In the genomic region with DNA sequence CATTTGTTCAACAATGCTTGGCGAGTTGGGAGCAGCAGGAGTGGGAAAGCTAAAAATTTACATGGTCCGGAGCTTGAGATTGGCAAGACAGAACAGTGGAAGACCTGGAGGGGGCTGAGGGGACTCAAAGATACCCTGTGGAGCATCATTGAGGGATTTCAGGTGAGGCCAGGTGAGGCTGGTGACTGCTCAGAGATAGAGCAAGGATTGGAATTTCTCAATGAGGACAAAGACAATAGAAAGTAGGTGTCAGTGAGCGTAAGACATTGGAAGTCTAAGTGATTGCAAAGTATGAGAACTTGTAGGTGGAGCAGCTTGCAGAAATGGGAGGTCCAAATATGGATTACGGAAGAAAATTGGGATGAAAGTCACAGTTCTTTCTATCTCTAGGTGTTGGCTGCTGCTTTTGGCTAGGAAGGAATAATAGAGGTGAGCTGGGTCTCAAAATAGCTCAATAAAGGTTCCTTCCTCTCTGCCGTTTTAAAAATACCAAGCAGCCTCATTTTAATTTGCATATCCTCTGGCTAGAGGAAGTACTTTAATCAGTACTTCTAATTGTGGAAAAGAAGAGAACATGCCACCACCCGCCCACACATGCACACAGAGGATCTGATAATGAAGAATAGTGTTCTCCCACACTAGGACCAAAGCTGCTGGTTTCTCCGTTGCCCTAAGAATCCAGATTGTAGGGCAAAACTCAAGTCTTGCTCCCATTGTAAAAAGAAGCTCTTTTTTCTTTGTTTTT, we compare ENCODE assay signal across 1 cellular context.
TF ChIP-seq lines count a peak whose summit lies in the region.

No MANE protein-coding gene starts in this region.

TF ChIP-seq in HepG2, 621 proteins besides CTCF, POLR2A, EP300 and RAD21 (continued from another document):
- TF ChIP-seq, protein P1, sequence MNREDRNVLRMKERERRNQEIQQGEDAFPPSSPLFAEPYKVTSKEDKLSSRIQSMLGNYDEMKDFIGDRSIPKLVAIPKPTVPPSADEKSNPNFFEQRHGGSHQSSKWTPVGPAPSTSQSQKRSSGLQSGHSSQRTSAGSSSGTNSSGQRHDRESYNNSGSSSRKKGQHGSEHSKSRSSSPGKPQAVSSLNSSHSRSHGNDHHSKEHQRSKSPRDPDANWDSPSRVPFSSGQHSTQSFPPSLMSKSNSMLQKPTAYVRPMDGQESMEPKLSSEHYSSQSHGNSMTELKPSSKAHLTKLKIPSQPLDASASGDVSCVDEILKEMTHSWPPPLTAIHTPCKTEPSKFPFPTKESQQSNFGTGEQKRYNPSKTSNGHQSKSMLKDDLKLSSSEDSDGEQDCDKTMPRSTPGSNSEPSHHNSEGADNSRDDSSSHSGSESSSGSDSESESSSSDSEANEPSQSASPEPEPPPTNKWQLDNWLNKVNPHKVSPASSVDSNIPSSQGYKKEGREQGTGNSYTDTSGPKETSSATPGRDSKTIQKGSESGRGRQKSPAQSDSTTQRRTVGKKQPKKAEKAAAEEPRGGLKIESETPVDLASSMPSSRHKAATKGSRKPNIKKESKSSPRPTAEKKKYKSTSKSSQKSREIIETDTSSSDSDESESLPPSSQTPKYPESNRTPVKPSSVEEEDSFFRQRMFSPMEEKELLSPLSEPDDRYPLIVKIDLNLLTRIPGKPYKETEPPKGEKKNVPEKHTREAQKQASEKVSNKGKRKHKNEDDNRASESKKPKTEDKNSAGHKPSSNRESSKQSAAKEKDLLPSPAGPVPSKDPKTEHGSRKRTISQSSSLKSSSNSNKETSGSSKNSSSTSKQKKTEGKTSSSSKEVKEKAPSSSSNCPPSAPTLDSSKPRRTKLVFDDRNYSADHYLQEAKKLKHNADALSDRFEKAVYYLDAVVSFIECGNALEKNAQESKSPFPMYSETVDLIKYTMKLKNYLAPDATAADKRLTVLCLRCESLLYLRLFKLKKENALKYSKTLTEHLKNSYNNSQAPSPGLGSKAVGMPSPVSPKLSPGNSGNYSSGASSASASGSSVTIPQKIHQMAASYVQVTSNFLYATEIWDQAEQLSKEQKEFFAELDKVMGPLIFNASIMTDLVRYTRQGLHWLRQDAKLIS (CRISPR knock-in tag; IDR thresholded peaks at IDR 0.05) = no peak
- no peak for TF ChIP-seq TGIF2 (CRISPR knock-in tag; IDR thresholded peaks at IDR 0.05)
- TF ChIP-seq, protein P2, sequence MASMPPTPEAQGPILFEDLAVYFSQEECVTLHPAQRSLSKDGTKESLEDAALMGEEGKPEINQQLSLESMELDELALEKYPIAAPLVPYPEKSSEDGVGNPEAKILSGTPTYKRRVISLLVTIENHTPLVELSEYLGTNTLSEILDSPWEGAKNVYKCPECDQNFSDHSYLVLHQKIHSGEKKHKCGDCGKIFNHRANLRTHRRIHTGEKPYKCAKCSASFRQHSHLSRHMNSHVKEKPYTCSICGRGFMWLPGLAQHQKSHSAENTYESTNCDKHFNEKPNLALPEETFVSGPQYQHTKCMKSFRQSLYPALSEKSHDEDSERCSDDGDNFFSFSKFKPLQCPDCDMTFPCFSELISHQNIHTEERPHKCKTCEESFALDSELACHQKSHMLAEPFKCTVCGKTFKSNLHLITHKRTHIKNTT (CRISPR knock-in tag; IDR thresholded peaks at IDR 0.05) = no peak
- TF ChIP-seq, protein P3, sequence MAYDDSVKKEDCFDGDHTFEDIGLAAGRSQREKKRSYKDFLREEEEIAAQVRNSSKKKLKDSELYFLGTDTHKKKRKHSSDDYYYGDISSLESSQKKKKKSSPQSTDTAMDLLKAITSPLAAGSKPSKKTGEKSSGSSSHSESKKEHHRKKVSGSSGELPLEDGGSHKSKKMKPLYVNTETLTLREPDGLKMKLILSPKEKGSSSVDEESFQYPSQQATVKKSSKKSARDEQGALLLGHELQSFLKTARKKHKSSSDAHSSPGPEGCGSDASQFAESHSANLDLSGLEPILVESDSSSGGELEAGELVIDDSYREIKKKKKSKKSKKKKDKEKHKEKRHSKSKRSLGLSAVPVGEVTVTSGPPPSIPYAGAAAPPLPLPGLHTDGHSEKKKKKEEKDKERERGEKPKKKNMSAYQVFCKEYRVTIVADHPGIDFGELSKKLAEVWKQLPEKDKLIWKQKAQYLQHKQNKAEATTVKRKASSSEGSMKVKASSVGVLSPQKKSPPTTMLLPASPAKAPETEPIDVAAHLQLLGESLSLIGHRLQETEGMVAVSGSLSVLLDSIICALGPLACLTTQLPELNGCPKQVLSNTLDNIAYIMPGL (CRISPR knock-in tag; IDR thresholded peaks at IDR 0.05; ENCODE audit: borderline replicate concordance in 1 of 2, low read depth in 1 of 2) = no peak
- no peak for TF ChIP-seq ZNF564 (CRISPR knock-in tag; IDR thresholded peaks at IDR 0.05)
